In the genomic region with DNA sequence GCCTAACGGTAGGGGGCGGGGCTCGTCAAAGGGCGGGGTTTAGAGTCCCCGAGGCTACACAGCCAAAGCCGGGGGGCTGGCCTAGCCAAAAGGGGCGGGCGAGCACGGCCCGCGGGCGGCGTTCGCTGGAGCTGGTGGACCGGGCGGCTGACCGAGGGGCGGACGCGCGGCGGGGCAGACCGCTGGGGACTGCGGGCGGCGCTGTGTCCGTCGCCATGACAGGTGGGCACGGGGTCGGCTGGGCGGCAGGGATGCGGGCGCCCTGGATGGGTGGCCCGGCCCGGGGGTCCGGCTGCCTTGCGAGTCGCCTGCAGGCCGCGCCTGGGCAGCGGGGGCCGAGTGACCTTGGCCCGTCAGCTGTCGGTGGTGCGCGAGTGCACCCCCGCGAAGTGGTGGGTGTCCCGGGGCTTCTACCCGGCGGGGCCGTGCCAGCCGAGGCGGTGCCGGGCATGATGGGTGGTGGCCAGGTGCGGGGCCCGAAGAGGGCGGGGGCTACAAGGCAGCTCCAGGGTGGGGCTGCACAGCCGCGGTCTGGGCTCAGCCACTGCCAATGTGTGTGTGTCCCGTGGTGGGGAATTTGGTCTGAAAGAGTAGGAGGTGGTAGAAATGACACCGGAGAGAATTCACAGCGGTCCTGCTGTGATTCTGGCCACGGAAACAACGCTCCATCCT, we compare ENCODE assay signal across 1 cellular context.
TF ChIP-seq lines count a peak whose summit lies in the region.

A gene with protein sequence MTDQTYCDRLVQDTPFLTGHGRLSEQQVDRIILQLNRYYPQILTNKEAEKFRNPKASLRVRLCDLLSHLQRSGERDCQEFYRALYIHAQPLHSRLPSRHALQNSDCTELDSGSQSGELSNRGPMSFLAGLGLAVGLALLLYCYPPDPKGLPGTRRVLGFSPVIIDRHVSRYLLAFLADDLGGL (plus strand): TSS at position 87 of the 672 bp plus-strand sequence. CDS start 129 bp downstream, at position 216.

TF ChIP-seq in HepG2, 621 proteins besides CTCF, POLR2A, EP300 and RAD21 (continued from another document and continues in another):
- TF ChIP-seq PRDM15 (CRISPR knock-in tag; IDR thresholded peaks at IDR 0.05) (no peak), HOXD1 (CRISPR knock-in tag; IDR thresholded peaks at IDR 0.05) (no peak), YY1 (IDR thresholded peaks at IDR 0.05; ENCODE audit: insufficient read depth, insufficient replicate concordance, low read depth, low read length) (peak; percentile 66), SP2 (CRISPR knock-in tag; IDR thresholded peaks at IDR 0.05) (peak; percentile 13; the same call in 1 of the 2 replicates), SAP130 (CRISPR knock-in tag; IDR thresholded peaks at IDR 0.05; ENCODE audit: low read depth) (peak; percentile 70), RBAK (CRISPR knock-in tag; IDR thresholded peaks at IDR 0.05) (no peak), ZNF468 (CRISPR knock-in tag; IDR thresholded peaks at IDR 0.05) (no peak), ZNF740 (CRISPR knock-in tag; IDR thresholded peaks at IDR 0.05) (no peak), RAD51 (IDR thresholded peaks at IDR 0.05; ENCODE audit: borderline replicate concordance) (no peak), ZNF275 (CRISPR knock-in tag; IDR thresholded peaks at IDR 0.05; ENCODE audit: borderline replicate concordance) (no peak), ZNF557 (CRISPR knock-in tag; IDR thresholded peaks at IDR 0.05) (no peak), ARID4A (CRISPR knock-in tag; IDR thresholded peaks at IDR 0.05; ENCODE audit: borderline replicate concordance) (peak; percentile 71; the same call in 1 of the 2 replicates), MXD3 (CRISPR knock-in tag; IDR thresholded peaks at IDR 0.05) (peak; percentile 70), ATF7-NPFF (CRISPR knock-in tag; IDR thresholded peaks at IDR 0.05; ENCODE audit: low read depth) (peak; percentile 83), SP5 (CRISPR knock-in tag; IDR thresholded peaks at IDR 0.05; ENCODE audit: borderline replicate concordance, low read depth) (peak; percentile 32; the same call in 1 of the 2 replicates), ZNF687 (CRISPR knock-in tag; IDR thresholded peaks at IDR 0.05) (peak; percentile 64; the same call in 1 of the 2 replicates), ZNF329 (CRISPR knock-in tag; IDR thresholded peaks at IDR 0.05; ENCODE audit: low read depth) (peak; percentile 49; the same call in 1 of the 2 replicates), PHF8 (CRISPR knock-in tag; IDR thresholded peaks at IDR 0.05) (peak; percentile 50; the same call in 1 of the 2 replicates), ZNF10 (CRISPR knock-in tag; IDR thresholded peaks at IDR 0.05; ENCODE audit: borderline replicate concordance, low read depth) (no peak), SMAD1 (CRISPR knock-in tag; IDR thresholded peaks at IDR 0.05; ENCODE audit: borderline replicate concordance, low read depth) (0 out of 2 replicates have a peak, but pooled peaks have one; percentile 87), MAZ (IDR thresholded peaks at IDR 0.05; ENCODE audit: borderline replicate concordance, low read depth, low read length) (peak; percentile 29; the same call in 1 of the 2 replicates), MAZ (CRISPR knock-in tag; IDR thresholded peaks at IDR 0.05; ENCODE audit: low read depth) (no peak; the same call in 1 of the 2 replicates), KLF16 (CRISPR knock-in tag; IDR thresholded peaks at IDR 0.05) (0 out of 4 replicates have a peak, but pooled peaks of 1 of the 2 experiments have one; percentile 13), CENPBD1 (CRISPR knock-in tag; IDR thresholded peaks at IDR 0.05; ENCODE audit: borderline replicate concordance, low read depth) (no peak), KAT2B (IDR thresholded peaks at IDR 0.05; ENCODE audit: borderline replicate concordance, low read depth, low read length) (no peak), MEIS1 (CRISPR knock-in tag; IDR thresholded peaks at IDR 0.05; ENCODE audit: borderline replicate concordance) (no peak), ZNF124 (CRISPR knock-in tag; IDR thresholded peaks at IDR 0.05) (no peak), ASH2L (IDR thresholded peaks at IDR 0.05; ENCODE audit: insufficient read length, low read depth, low read length) (peak; percentile 17), TOPORS (CRISPR knock-in tag; IDR thresholded peaks at IDR 0.05) (0 out of 2 replicates have a peak, but pooled peaks have one; percentile 54)
- TF ChIP-seq, protein P1, sequence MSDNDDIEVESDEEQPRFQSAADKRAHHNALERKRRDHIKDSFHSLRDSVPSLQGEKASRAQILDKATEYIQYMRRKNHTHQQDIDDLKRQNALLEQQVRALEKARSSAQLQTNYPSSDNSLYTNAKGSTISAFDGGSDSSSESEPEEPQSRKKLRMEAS (IDR thresholded peaks at IDR 0.05) = peak; percentile 42; the same call in 1 of the 2 replicates
- TF ChIP-seq, protein P2, sequence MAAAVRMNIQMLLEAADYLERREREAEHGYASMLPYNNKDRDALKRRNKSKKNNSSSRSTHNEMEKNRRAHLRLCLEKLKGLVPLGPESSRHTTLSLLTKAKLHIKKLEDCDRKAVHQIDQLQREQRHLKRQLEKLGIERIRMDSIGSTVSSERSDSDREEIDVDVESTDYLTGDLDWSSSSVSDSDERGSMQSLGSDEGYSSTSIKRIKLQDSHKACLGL (CRISPR knock-in tag; IDR thresholded peaks at IDR 0.05) = 0 out of 2 replicates have a peak, but pooled peaks have one; percentile 22
- TF ChIP-seq, protein P3, sequence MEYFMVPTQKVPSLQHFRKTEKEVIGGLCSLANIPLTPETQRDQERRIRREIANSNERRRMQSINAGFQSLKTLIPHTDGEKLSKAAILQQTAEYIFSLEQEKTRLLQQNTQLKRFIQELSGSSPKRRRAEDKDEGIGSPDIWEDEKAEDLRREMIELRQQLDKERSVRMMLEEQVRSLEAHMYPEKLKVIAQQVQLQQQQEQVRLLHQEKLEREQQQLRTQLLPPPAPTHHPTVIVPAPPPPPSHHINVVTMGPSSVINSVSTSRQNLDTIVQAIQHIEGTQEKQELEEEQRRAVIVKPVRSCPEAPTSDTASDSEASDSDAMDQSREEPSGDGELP (IDR thresholded peaks at IDR 0.05; ENCODE audit: borderline replicate concordance, low read depth) = peak; percentile 25; the same call in 1 of the 2 replicates
- TF ChIP-seq, protein P4, sequence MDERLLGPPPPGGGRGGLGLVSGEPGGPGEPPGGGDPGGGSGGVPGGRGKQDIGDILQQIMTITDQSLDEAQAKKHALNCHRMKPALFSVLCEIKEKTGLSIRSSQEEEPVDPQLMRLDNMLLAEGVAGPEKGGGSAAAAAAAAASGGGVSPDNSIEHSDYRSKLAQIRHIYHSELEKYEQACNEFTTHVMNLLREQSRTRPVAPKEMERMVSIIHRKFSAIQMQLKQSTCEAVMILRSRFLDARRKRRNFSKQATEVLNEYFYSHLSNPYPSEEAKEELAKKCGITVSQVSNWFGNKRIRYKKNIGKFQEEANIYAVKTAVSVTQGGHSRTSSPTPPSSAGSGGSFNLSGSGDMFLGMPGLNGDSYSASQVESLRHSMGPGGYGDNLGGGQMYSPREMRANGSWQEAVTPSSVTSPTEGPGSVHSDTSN (CRISPR knock-in tag; IDR thresholded peaks at IDR 0.05) = no peak
